9 cellular contexts compared by ENCODE assay signal in genomic region chr19:3459322-3459881, GRCh38. TPM values are rescaled to one million over a fixed set of nuclear protein-coding genes. Genes with fewer than 3 reads are reported as not detected.
DNase-seq lines count a peak whose midpoint lies in the region; ATAC-seq and TF ChIP-seq lines count a peak whose summit lies in the region.
"Had no signal": no experiment of that assay in that cellular context is flagged by ENCODE, and none has a peak within 500 bp of the region (broad histone marks: within the 10 kb centered on the region; RNA-seq: fewer than 3 reads in every experiment).

No MANE protein-coding gene starts in this region.

- peaks cover 15% of the 10 kb centered on the region; the same call in 1 of the 2 replicates for H3K4me1 ChIP-seq in ES-I3 (ENCODE audit: insufficient read depth, low read length)
- H3K4me1 ChIP-seq in left ventricle myocardium inferior = peaks cover 50% of the 10 kb centered on the region
- peaks cover 28% of the 10 kb centered on the region for H3K4me1 ChIP-seq in psoas muscle
- no peaks in the 10 kb centered on the region for H3K4me1 ChIP-seq in effector memory CD4-positive, alpha-beta T cell (ENCODE audit: control insufficient read depth, insufficient read depth, low read length, poor library complexity, severe bottlenecking)

- TF ChIP-seq CTCF in left ventricle myocardium inferior (IDR thresholded peaks at IDR 0.05; ENCODE audit: borderline replicate concordance) (no peak), psoas muscle (IDR thresholded peaks at IDR 0.05) (no peak)

- H3K27me3 ChIP-seq in left ventricle myocardium inferior (ENCODE audit: low read depth) = no peaks in the 10 kb centered on the region
- H3K27me3 ChIP-seq in psoas muscle (ENCODE audit: insufficient read depth in 3 of 3, low read length in 2 of 3) = no peaks in the 10 kb centered on the region
- no peaks in the 10 kb centered on the region for H3K27me3 ChIP-seq in effector memory CD4-positive, alpha-beta T cell (replicated peaks; ENCODE audit: control insufficient read depth, insufficient read depth, low read length, poor library complexity, severe bottlenecking)

- H3K27ac ChIP-seq in left ventricle myocardium inferior (replicated peaks) (peak overlapping the region; percentile 90), psoas muscle (peak overlapping the region; percentile 71)
- no peak overlapping the region for H3K27ac ChIP-seq in effector memory CD4-positive, alpha-beta T cell (ENCODE audit: insufficient read depth, low read length, poor library complexity, severe bottlenecking)

- DNase-seq in amniotic stem cell (lab: John Stamatoyannopoulos, UW) (peak; percentile 14), left ventricle myocardium inferior (peak; percentile 91), psoas muscle (peak; percentile 88 to 92), GF-D8 (lab: John Stamatoyannopoulos, UW) (no peak)
- DNase-seq in activated CD8-positive, alpha-beta memory T cell treated with anti-CD3 and anti-CD28 coated beads for 24 hours = no peak
- no peak for DNase-seq in stimulated activated CD4-positive, alpha-beta T cell treated with anti-CD3 and anti-CD28 coated beads, Interleukin-4, amount 100 ng/mL, for 4 hours
- DNase-seq in effector memory CD4-positive, alpha-beta T cell = no peak
- DNase-seq: activated CD8-positive, alpha-beta memory T cell treated with anti-CD3 and anti-CD28 coated beads, Interleukin-2, amount 50 U/mL, for 4 hours had no signal

- H3K36me3 ChIP-seq in ES-I3 (ENCODE audit: insufficient read depth, low read length) (no peaks in the 10 kb centered on the region), left ventricle myocardium inferior (peaks cover 61% of the 10 kb centered on the region), psoas muscle (ENCODE audit: insufficient read depth in 1 of 2, low read depth in 1 of 2) (peaks cover 7 to 67% of the 10 kb centered on the region in 2 donors)
- H3K36me3 ChIP-seq in effector memory CD4-positive, alpha-beta T cell (ENCODE audit: control insufficient read depth, insufficient read depth, low read length) = peaks cover 12% of the 10 kb centered on the region

- WGBS in psoas muscle, 3 donors = 21 to 33% (median 25%) methylated on average over 15 of the region's 15 CpGs

- intact Hi-C loops in left ventricle myocardium inferior (cut with micrococcal nuclease) (no loop called here), psoas muscle (cut with DNase I) (no loop called here)

- H3K9ac ChIP-seq in ES-I3 (ENCODE audit: low read depth, low read length) = peak overlapping the region; percentile 48; the same call in 1 of the 2 replicates

- peak; percentile 64 to 76 (median 70) for ATAC-seq in psoas muscle

- H3K4me3 ChIP-seq in left ventricle myocardium inferior (peak overlapping the region; percentile 44), psoas muscle (no peak overlapping the region)
- H3K4me3 ChIP-seq in effector memory CD4-positive, alpha-beta T cell (ENCODE audit: insufficient read depth, low read depth, low read length, poor library complexity, severe bottlenecking) = no peak overlapping the region

- no peaks in the 10 kb centered on the region for H3K9me3 ChIP-seq in ES-I3 (ENCODE audit: control insufficient read depth, insufficient read depth, low read length)
- no peaks in the 10 kb centered on the region for H3K9me3 ChIP-seq in left ventricle myocardium inferior (replicated peaks)
- no peaks in the 10 kb centered on the region for H3K9me3 ChIP-seq in psoas muscle
- no peaks in the 10 kb centered on the region for H3K9me3 ChIP-seq in effector memory CD4-positive, alpha-beta T cell (ENCODE audit: control insufficient read depth, low read length)

RNA-seq across cellular contexts. Expression of gene SMIM24, which starts 20.9 kb away (rescaled TPM):
- not detected for total RNA-seq in left ventricle myocardium inferior
- total RNA-seq in psoas muscle = not detected
- polyA plus RNA-seq in psoas muscle = under 1 TPM; 0.10 to 0.53 (median 0.49) TPM

RNA-seq across cellular contexts. Expression of gene SMIM44, which starts 23.8 kb away (rescaled TPM):
- not detected for total RNA-seq in left ventricle myocardium inferior
- total RNA-seq in psoas muscle = not detected
- polyA plus RNA-seq in psoas muscle = not detected

RNA-seq across cellular contexts. Expression of gene DOHH, which starts 41.1 kb away (rescaled TPM):
- total RNA-seq in left ventricle myocardium inferior (11.1 TPM), psoas muscle (10 to 100 TPM; 11.5 to 21.8 (median 17.1) TPM)
- 10 to 100 TPM; 22.3 to 54.3 (median 45.3) TPM for polyA plus RNA-seq in psoas muscle

RNA-seq across cellular contexts. Expression of gene FZR1, which starts 46.7 kb away (rescaled TPM):
- total RNA-seq in left ventricle myocardium inferior = 20.7 TPM
- 10 to 100 TPM; 24.3 to 25.8 (median 25.1) TPM for total RNA-seq in psoas muscle
- 10 to 100 TPM; 12.8 to 20.3 (median 13.7) TPM for polyA plus RNA-seq in psoas muscle

Comparison
In these comparisons a context has a peak if more than half of its experiments do, and no peak if none do; other contexts are left out.
1. DNase-seq: peak in amniotic stem cell (single experiment), left ventricle myocardium inferior (single experiment) and psoas muscle (2 of 2); none in activated CD8-positive, alpha-beta memory T cell treated with anti-CD3 and anti-CD28 coated beads for 24 hours (single experiment), stimulated activated CD4-positive, alpha-beta T cell treated with anti-CD3 and anti-CD28 coated beads, Interleukin-4, amount 100 ng/mL, for 4 hours (0 of 2), GF-D8 (single experiment) and effector memory CD4-positive, alpha-beta T cell (0 of 3).